24 cellular contexts compared by ENCODE assay signal in the genomic region with DNA sequence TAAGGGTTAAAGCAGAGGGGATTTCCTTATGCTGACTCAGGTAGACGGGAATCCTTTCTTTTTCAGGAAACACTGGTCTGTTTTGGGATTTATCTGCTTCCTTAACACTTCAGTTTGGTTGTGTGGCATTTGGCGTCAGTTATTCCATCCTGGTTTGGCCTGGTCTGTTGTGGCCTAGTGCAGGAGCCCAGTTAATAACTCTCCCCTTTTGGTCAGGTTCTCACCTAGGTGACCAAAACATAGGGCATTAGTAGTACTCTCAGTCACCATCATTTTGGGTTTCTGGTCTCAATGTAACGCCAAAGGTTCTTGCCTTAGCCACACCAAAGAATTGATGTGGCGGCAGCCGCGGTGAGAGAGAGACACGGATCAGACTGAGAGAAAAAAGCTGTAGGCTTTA. TPM values are rescaled to one million over a fixed set of nuclear protein-coding genes. Genes with fewer than 3 reads are reported as not detected.
A peak's percentile ranks its signal among the peaks of the same experiment; 100 is the strongest.
DNase-seq lines count a peak whose midpoint lies in the region; ATAC-seq and TF ChIP-seq lines count a peak whose summit lies in the region.
"Had no signal": no experiment of that assay in that cellular context is flagged by ENCODE, and none has a peak within 500 bp of the region (broad histone marks: within the 10 kb centered on the region; RNA-seq: fewer than 3 reads in every experiment).

No MANE protein-coding gene starts in this region.

- H3K4me1 Mint-ChIP-seq in nephron progenitor cell = no peaks in the 10 kb centered on the region
- no peaks in the 10 kb centered on the region for H3K4me1 Mint-ChIP-seq in effector memory CD8-positive, alpha-beta T cell (ENCODE audit: low read depth in 2 of 2)
- no peaks in the 10 kb centered on the region for H3K4me1 Mint-ChIP-seq in naive thymus-derived CD4-positive, alpha-beta T cell

- no peaks in the 10 kb centered on the region for H3K36me3 ChIP-seq in HEK293 (ENCODE audit: control insufficient read depth in 2 of 2, insufficient read depth in 1 of 2, low read length in 2 of 2)
- H3K36me3 ChIP-seq in iPS-18a (ENCODE audit: control insufficient read depth, low read depth, low read length) = no peaks in the 10 kb centered on the region
- no peaks in the 10 kb centered on the region for H3K36me3 ChIP-seq in naive thymus-derived CD4-positive, alpha-beta T cell (ENCODE audit: control insufficient read depth in 2 of 3, insufficient read depth in 3 of 3, low read length in 3 of 3)
- H3K36me3 ChIP-seq: BLaER1, Peyer's patch had no signal

- TF ChIP-seq CTCF in HEK293 (tag by site-specific recombination; IDR thresholded peaks at IDR 0.05) (no peak), VCaP (conservative IDR thresholded peaks at IDR 0.05) (no peak), nephron progenitor cell (IDR thresholded peaks at IDR 0.05) (no peak)

- H3K4me1 ChIP-seq in HEK293 (ENCODE audit: control insufficient read depth, insufficient read depth, low read length) (no peaks in the 10 kb centered on the region), iPS-18a (ENCODE audit: control insufficient read depth, low read depth, low read length) (peaks cover 14% of the 10 kb centered on the region)
- H3K4me1 ChIP-seq in naive thymus-derived CD4-positive, alpha-beta T cell (ENCODE audit: control insufficient read depth in 2 of 2, insufficient read depth in 2 of 2, low read length in 2 of 2) = no peaks in the 10 kb centered on the region
- H3K4me1 ChIP-seq: BLaER1, Peyer's patch had no signal

- intact Hi-C loops in naive thymus-derived CD4-positive, alpha-beta T cell (cut with micrococcal nuclease) = no loop called here

- peak overlapping the region; percentile 60 for H3K9ac ChIP-seq in iPS-18a (ENCODE audit: low read length)
- H3K9ac ChIP-seq: BLaER1 had no signal

- no peaks in the 10 kb centered on the region for H3K36me3 Mint-ChIP-seq in nephron progenitor cell (ENCODE audit: low read depth)
- no peaks in the 10 kb centered on the region for H3K36me3 Mint-ChIP-seq in effector memory CD8-positive, alpha-beta T cell (ENCODE audit: insufficient read depth)
- peaks cover 0 to 9% (median 0%) of the 10 kb centered on the region in 5 donors for H3K36me3 Mint-ChIP-seq in naive thymus-derived CD4-positive, alpha-beta T cell
- H3K36me3 Mint-ChIP-seq: CD8-positive, alpha-beta T cell had no signal

- no peak overlapping the region for H3K4me3 Mint-ChIP-seq in nephron progenitor cell
- no peak overlapping the region for H3K4me3 Mint-ChIP-seq in effector memory CD8-positive, alpha-beta T cell
- no peak overlapping the region for H3K4me3 Mint-ChIP-seq in naive thymus-derived CD4-positive, alpha-beta T cell
- H3K4me3 Mint-ChIP-seq: CD8-positive, alpha-beta T cell had no signal

- DNase-seq in nephron progenitor cell (no peak), COLO829 (ENCODE audit: low spot score) (no peak)
- DNase-seq in effector memory CD8-positive, alpha-beta T cell = no peak
- no peak for DNase-seq in naive thymus-derived CD4-positive, alpha-beta T cell
- DNase-seq in activated CD8-positive, alpha-beta memory T cell treated with anti-CD3 and anti-CD28 coated beads for 24 hours = no peak
- DNase-seq: Calu3; CD8-positive, alpha-beta T cell; DMS153; GDM1; GOT3; IMR-90; MV-4-11; NCI-H1105 treated with DMSO at 0.1 percent for 48 hours; NCI-H2081; NCI-H2171; NCI-H345; NCI-H524; NCI-H82; Peyer's patch had no signal

- peaks cover 37% of the 10 kb centered on the region for H3K9me3 Mint-ChIP-seq in nephron progenitor cell
- peaks cover 0 to 4% of the 10 kb centered on the region in 2 donors for H3K9me3 Mint-ChIP-seq in effector memory CD8-positive, alpha-beta T cell
- peaks cover 0 to 7% (median under 1%) of the 10 kb centered on the region in 11 donors for H3K9me3 Mint-ChIP-seq in naive thymus-derived CD4-positive, alpha-beta T cell
- H3K9me3 Mint-ChIP-seq: CD8-positive, alpha-beta T cell had no signal

- H3K27ac Mint-ChIP-seq in nephron progenitor cell = peak overlapping the region; percentile 74
- no peak overlapping the region for H3K27ac Mint-ChIP-seq in effector memory CD8-positive, alpha-beta T cell
- H3K27ac Mint-ChIP-seq in naive thymus-derived CD4-positive, alpha-beta T cell = no peak overlapping the region
- H3K27ac Mint-ChIP-seq: CD8-positive, alpha-beta T cell had no signal

- H3K4me3 ChIP-seq in HEK293 (ENCODE audit: low read depth, low read length) = no peak overlapping the region
- H3K4me3 ChIP-seq in iPS-18a (ENCODE audit: low read length) = peak overlapping the region; percentile 8
- H3K4me3 ChIP-seq in naive thymus-derived CD4-positive, alpha-beta T cell (ENCODE audit: low read length) = no peak overlapping the region
- H3K4me3 ChIP-seq: BLaER1, Peyer's patch had no signal

- H3K27me3 ChIP-seq in iPS-18a (ENCODE audit: control insufficient read depth, insufficient read depth, low read length) = no peaks in the 10 kb centered on the region
- H3K27me3 ChIP-seq in naive thymus-derived CD4-positive, alpha-beta T cell (ENCODE audit: control insufficient read depth in 2 of 2, insufficient read depth in 2 of 2, low read length in 2 of 2) = no peaks in the 10 kb centered on the region
- H3K27me3 ChIP-seq: BLaER1, Peyer's patch had no signal

- no peak for ATAC-seq in effector memory CD8-positive, alpha-beta T cell (replicated peaks)
- ATAC-seq in naive thymus-derived CD4-positive, alpha-beta T cell = no peak
- ATAC-seq: CD8-positive, alpha-beta T cell had no signal

- H3K9me3 ChIP-seq in HEK293 (ENCODE audit: control insufficient read depth, insufficient read depth, low read depth, low read length) (no peaks in the 10 kb centered on the region), iPS-18a (ENCODE audit: control insufficient read depth, low read depth, low read length) (peaks cover 18% of the 10 kb centered on the region)
- H3K9me3 ChIP-seq in naive thymus-derived CD4-positive, alpha-beta T cell (ENCODE audit: control insufficient read depth in 2 of 3, low read length in 3 of 3) = no peaks in the 10 kb centered on the region
- H3K9me3 ChIP-seq: Peyer's patch had no signal

- CTCF ChIA-PET in HEK293 (lab: Yijun Ruan, JAX) = no interaction called here
- CTCF ChIA-PET in naive thymus-derived CD4-positive, alpha-beta T cell (lab: Charles Lee) = no interaction called here

- POLR2A ChIA-PET in HEK293 (lab: Yijun Ruan, JAX) = no interaction called here
- POLR2A ChIA-PET in naive thymus-derived CD4-positive, alpha-beta T cell (lab: Charles Lee) = no interaction called here

- H3K27ac ChIP-seq in HEK293 (ENCODE audit: extremely low read depth, low read depth, low read length) (no peak overlapping the region), VCaP (peak overlapping the region; percentile 79), iPS-18a (ENCODE audit: low read length) (peak overlapping the region; percentile 55)
- H3K27ac ChIP-seq in naive thymus-derived CD4-positive, alpha-beta T cell (ENCODE audit: low read depth, low read length) = no peak overlapping the region
- H3K27ac ChIP-seq: BLaER1, Peyer's patch had no signal

- H3K27me3 Mint-ChIP-seq in nephron progenitor cell (ENCODE audit: low read depth, poor library complexity) = peaks cover 4% of the 10 kb centered on the region
- no peaks in the 10 kb centered on the region for H3K27me3 Mint-ChIP-seq in effector memory CD8-positive, alpha-beta T cell
- peaks cover 0 to 7% (median 4%) of the 10 kb centered on the region in 5 donors for H3K27me3 Mint-ChIP-seq in naive thymus-derived CD4-positive, alpha-beta T cell

TF ChIP-seq in HEK293, 187 proteins besides CTCF, POLR2A, EP300 and RAD21:
- TF ChIP-seq ZSCAN16 (tag by site-specific recombination; IDR thresholded peaks at IDR 0.05) = no peak
- 0 out of 2 replicates have a peak, but pooled peaks have one; percentile 62 for TF ChIP-seq ZNF133 (tag by site-specific recombination; IDR thresholded peaks at IDR 0.05)

RNA-seq across cellular contexts. Expression of a gene that starts 39.7 kb away (rescaled TPM):
- 10 to 100 TPM in 1 of 5 experiments, 1 to 10 TPM in 3, not detected in 1; 1.2 to 52.7 (median 2.2) TPM for total RNA-seq in naive thymus-derived CD4-positive, alpha-beta T cell
- under 1 TPM; 0.12 to 0.22 TPM for polyA plus RNA-seq in naive thymus-derived CD4-positive, alpha-beta T cell
- total RNA-seq: Calu3, Daoy, IMR-90 had no signal

Comparison
In these comparisons a context has a peak if more than half of its experiments do, and no peak if none do; other contexts are left out.
1. H3K27ac ChIP-seq: peak in VCaP (single experiment) and iPS-18a (single experiment); none in HEK293 (single experiment) and naive thymus-derived CD4-positive, alpha-beta T cell (single experiment).